Comparison of ENCODE assay signal across 21 cellular contexts in genomic region chr6:9225441-9225871, GRCh38.
A peak's percentile ranks its signal among the peaks of the same experiment; 100 is the strongest.
DNase-seq lines count a peak whose midpoint lies in the region; ATAC-seq, FAIRE-seq and TF ChIP-seq lines count a peak whose summit lies in the region.
"Had no signal": no experiment of that assay in that cellular context is flagged by ENCODE, and none has a peak within 500 bp of the region (broad histone marks: within the 10 kb centered on the region; RNA-seq: fewer than 3 reads in every experiment).

No MANE protein-coding gene starts in this region.

- H3K27me3 ChIP-seq in astrocyte (ENCODE audit: insufficient read depth, low read length) (no peaks in the 10 kb centered on the region), fibroblast of lung (ENCODE audit: control insufficient read depth, insufficient read depth, low read length) (no peaks in the 10 kb centered on the region), prostate gland (replicated peaks; ENCODE audit: insufficient read depth) (no peaks in the 10 kb centered on the region)
- H3K27me3 ChIP-seq: BLaER1 had no signal

- no peaks in the 10 kb centered on the region for H3K9me3 ChIP-seq in astrocyte (ENCODE audit: insufficient read depth, low read depth, low read length)
- H3K9me3 ChIP-seq in fibroblast of lung (ENCODE audit: control insufficient read depth, insufficient read depth, low read depth, low read length): no peaks in the 10 kb centered on the region
- no peaks in the 10 kb centered on the region for H3K9me3 ChIP-seq in prostate gland
- H3K9me3 ChIP-seq: BLaER1, thoracic aorta had no signal

- DNase-seq in GM03348 (ENCODE audit: low spot score) (peak; percentile 44), astrocyte (ENCODE audit: low read depth) (peak; percentile 85), fibroblast of lung (ENCODE audit: low read depth in 2 of 2) (peak; percentile 5 to 84), prostate gland (ENCODE audit: low spot score) (peak; percentile 68), Right ventricle myocardium superior (no peak), AML-193 (lab: John Stamatoyannopoulos, UW) (no peak), NCI-H2107 treated with DMSO at 0.1 percent for 48 hours (lab: John Stamatoyannopoulos, UW; ENCODE audit: unreplicated experiment) (no peak)
- DNase-seq: activated CD4-positive, alpha-beta T cell treated with anti-CD3 and anti-CD28 coated beads for 1 hour; activated CD8-positive, alpha-beta memory T cell treated with anti-CD3 and anti-CD28 coated beads for 24 hours; Calu3; dermis blood vessel endothelial cell; H9; NCI-H510A; right cardiac atrium had no signal

- no peak overlapping the region for H3K27ac Mint-ChIP-seq in astrocyte (ENCODE audit: unreplicated experiment)
- H3K27ac Mint-ChIP-seq: activated naive CD8-positive, alpha-beta T cell; H9; stimulated activated effector memory CD8-positive, alpha-beta T cell treated with anti-CD3 and anti-CD28 coated beads, Interleukin-12 subunit alpha, Interleukin-12 subunit beta, amount 100 ng/mL, for 72 hours had no signal

- H3K36me3 Mint-ChIP-seq in astrocyte (ENCODE audit: low read depth, unreplicated experiment): no peaks in the 10 kb centered on the region
- H3K36me3 Mint-ChIP-seq: activated naive CD8-positive, alpha-beta T cell; stimulated activated effector memory CD8-positive, alpha-beta T cell treated with anti-CD3 and anti-CD28 coated beads, Interleukin-12 subunit alpha, Interleukin-12 subunit beta, amount 100 ng/mL, for 72 hours had no signal

- no peaks in the 10 kb centered on the region for H4K20me1 ChIP-seq in astrocyte (ENCODE audit: insufficient read depth, low read length)
- H4K20me1 ChIP-seq in fibroblast of lung (ENCODE audit: control insufficient read depth, extremely low read depth, insufficient read depth, low read length): no peaks in the 10 kb centered on the region
- H4K20me1 ChIP-seq: BLaER1 had no signal

- H3K27ac ChIP-seq in astrocyte (ENCODE audit: low read depth, low read length) (no peak overlapping the region), fibroblast of lung (ENCODE audit: insufficient read depth, low read length) (no peak overlapping the region), prostate gland (peak overlapping the region in 1 of 2 donors; percentile 5)
- H3K27ac ChIP-seq: BLaER1, thoracic aorta had no signal

- no peaks in the 10 kb centered on the region for H3K4me1 Mint-ChIP-seq in astrocyte (ENCODE audit: low read depth, unreplicated experiment)
- H3K4me1 Mint-ChIP-seq: H9; stimulated activated effector memory CD8-positive, alpha-beta T cell treated with anti-CD3 and anti-CD28 coated beads, Interleukin-12 subunit alpha, Interleukin-12 subunit beta, amount 100 ng/mL, for 72 hours had no signal

- H2AFZ ChIP-seq in astrocyte (ENCODE audit: low read depth, low read length) (no peak overlapping the region), fibroblast of lung (ENCODE audit: low read length) (no peak overlapping the region)

- H3K9me3 Mint-ChIP-seq in astrocyte (ENCODE audit: unreplicated experiment): no peaks in the 10 kb centered on the region

- no peaks in the 10 kb centered on the region for H3K27me3 Mint-ChIP-seq in astrocyte (ENCODE audit: low read depth, unreplicated experiment)
- H3K27me3 Mint-ChIP-seq: activated naive CD8-positive, alpha-beta T cell had no signal

- TF ChIP-seq CTCF in astrocyte (IDR thresholded peaks at IDR 0.05; ENCODE audit: insufficient read depth, low read depth, low read length): no peak
- no peak for TF ChIP-seq CTCF in fibroblast of lung (conservative IDR thresholded peaks at IDR 0.05 in 1 of 2, IDR thresholded peaks at IDR 0.05 in 1 of 2; ENCODE audit: low read depth in 1 of 2, low read length in 2 of 2)
- TF ChIP-seq CTCF in prostate gland (IDR thresholded peaks at IDR 0.05): no peak

- H3K9ac ChIP-seq in astrocyte (ENCODE audit: low read length) (no peak overlapping the region), fibroblast of lung (ENCODE audit: insufficient read depth, low read length) (no peak overlapping the region)
- H3K9ac ChIP-seq: BLaER1 had no signal

- no peak for TF ChIP-seq POLR2A in prostate gland (IDR thresholded peaks at IDR 0.05)

- H3K4me1 ChIP-seq in astrocyte (ENCODE audit: insufficient read depth, low read length): no peaks in the 10 kb centered on the region
- no peaks in the 10 kb centered on the region for H3K4me1 ChIP-seq in fibroblast of lung (ENCODE audit: control insufficient read depth, extremely low read depth, insufficient read depth, low read length)
- H3K4me1 ChIP-seq in prostate gland (replicated peaks): no peaks in the 10 kb centered on the region
- H3K4me1 ChIP-seq: BLaER1 had no signal

- 30% methylated on average over 3 of the region's 3 CpGs for WGBS in prostate gland

- no peak overlapping the region for H3K4me2 ChIP-seq in astrocyte (ENCODE audit: low read length)
- H3K4me2 ChIP-seq in fibroblast of lung (ENCODE audit: extremely low read depth, insufficient read depth, low read length): no peak overlapping the region
- H3K4me2 ChIP-seq: BLaER1 had no signal

- H3K36me3 ChIP-seq in astrocyte (ENCODE audit: insufficient read depth, low read length) (no peaks in the 10 kb centered on the region), fibroblast of lung (ENCODE audit: control insufficient read depth, insufficient read depth, low read length) (no peaks in the 10 kb centered on the region), prostate gland (no peaks in the 10 kb centered on the region)
- H3K36me3 ChIP-seq: BLaER1, thoracic aorta had no signal

- intact Hi-C loops in prostate gland (cut with DNase I) (no loop called here), Right ventricle myocardium superior (cut with DNase I) (no loop called here)

- ATAC-seq in Right ventricle myocardium superior (ENCODE audit: poor library complexity) (no peak), HG03378 (IDR thresholded peaks at IDR 0.05; ENCODE audit: unreplicated experiment) (no peak)
- ATAC-seq: HepG2; right cardiac atrium; stimulated activated effector memory CD8-positive, alpha-beta T cell treated with anti-CD3 and anti-CD28 coated beads, Interleukin-12 subunit alpha, Interleukin-12 subunit beta, amount 100 ng/mL, for 72 hours had no signal

- no peak overlapping the region for H3K4me3 Mint-ChIP-seq in astrocyte (ENCODE audit: unreplicated experiment)
- H3K4me3 Mint-ChIP-seq: activated naive CD8-positive, alpha-beta T cell; H9; stimulated activated effector memory CD8-positive, alpha-beta T cell treated with anti-CD3 and anti-CD28 coated beads, Interleukin-12 subunit alpha, Interleukin-12 subunit beta, amount 100 ng/mL, for 72 hours had no signal

- no peaks in the 10 kb centered on the region for H3K79me2 ChIP-seq in astrocyte (ENCODE audit: insufficient read depth, low read length)
- H3K79me2 ChIP-seq in fibroblast of lung (ENCODE audit: control insufficient read depth, insufficient read depth, low read length): no peaks in the 10 kb centered on the region

- no peak for FAIRE-seq in astrocyte (lab: Jason Lieb, UNC)
- FAIRE-seq: GM12891, HepG2 had no signal

- H3K4me3 ChIP-seq in astrocyte (ENCODE audit: insufficient read depth, low read depth, low read length) (no peak overlapping the region), fibroblast of lung (replicated peaks in 1 of 4; ENCODE audit: control extremely low read depth in 1 of 4, insufficient read depth in 1 of 4, low read depth in 3 of 4, low read length in 4 of 4) (no peak overlapping the region), prostate gland (no peak overlapping the region)
- H3K4me3 ChIP-seq: BLaER1, thoracic aorta had no signal

Comparison
In these comparisons a context has a peak if more than half of its experiments do, and no peak if none do; other contexts are left out.
1. DNase-seq: peak in GM03348 (single experiment), astrocyte (single experiment), fibroblast of lung (2 of 2) and prostate gland (single experiment); none in Right ventricle myocardium superior (single experiment), AML-193 (0 of 2) and NCI-H2107 treated with DMSO at 0.1 percent for 48 hours (single experiment).